8 cellular contexts compared by ENCODE assay signal in genomic region chr15:96358006-96358794, GRCh38. TPM values are rescaled to one million over a fixed set of nuclear protein-coding genes. Genes with fewer than 3 reads are reported as not detected.
A peak's percentile ranks its signal among the peaks of the same experiment; 100 is the strongest.
DNase-seq lines count a peak whose midpoint lies in the region; ATAC-seq, FAIRE-seq and TF ChIP-seq lines count a peak whose summit lies in the region.

No MANE protein-coding gene starts in this region.

- TF ChIP-seq POLR2A in NB4 (IDR thresholded peaks at IDR 0.05; ENCODE audit: extremely low read depth, insufficient read length) = no peak

- no peak for TF ChIP-seq CTCF in NB4 (IDR thresholded peaks at IDR 0.05; ENCODE audit: low read depth, low read length)
- TF ChIP-seq CTCF in osteoblast (IDR thresholded peaks at IDR 0.05; ENCODE audit: extremely low read depth, low read depth, low read length) = no peak
- TF ChIP-seq CTCF in pancreas (IDR thresholded peaks at IDR 0.05) = no peak

- H3K27ac ChIP-seq in CD8-positive, alpha-beta memory T cell (ENCODE audit: low read depth, low read length) = no peak overlapping the region
- H3K27ac ChIP-seq in osteoblast (ENCODE audit: low read depth, low read length) = no peak overlapping the region
- peak overlapping the region in 1 of 4 donors; percentile 1 for H3K27ac ChIP-seq in pancreas
- no peak overlapping the region for H3K27ac ChIP-seq in aorta (ENCODE audit: low read depth in 1 of 2, low read length in 2 of 2)

- H3K4me1 ChIP-seq in CD8-positive, alpha-beta memory T cell (ENCODE audit: insufficient read depth, low read length) = peaks cover 23% of the 10 kb centered on the region
- H3K4me1 ChIP-seq in endocrine pancreas (ENCODE audit: control insufficient read depth, insufficient read depth, low read length) = no peaks in the 10 kb centered on the region
- peaks cover 15% of the 10 kb centered on the region for H3K4me1 ChIP-seq in osteoblast (ENCODE audit: insufficient read depth, low read length)
- no peaks in the 10 kb centered on the region for H3K4me1 ChIP-seq in pancreas
- no peaks in the 10 kb centered on the region for H3K4me1 ChIP-seq in aorta (ENCODE audit: control insufficient read depth in 1 of 2, insufficient read depth in 2 of 2, low read length in 2 of 2)

- intact Hi-C loops in pancreas (cut with DNase I) (loop anchor here in 2 of 3 donors (10.0 kb wide), 2 partner anchors 877 to 1397 kb away; no protein-coding TSS in a partner anchor), head of caudate nucleus (cut with DNase I) (loop anchor here (10.0 kb wide), 2 partner anchors 877 to 1397 kb away; no protein-coding TSS in a partner anchor), aorta (cut with DNase I) (loop anchor here in 1 of 2 donors (5.0 to 10.0 kb wide), 2 partner anchors 49 to 1193 kb away; no protein-coding TSS in a partner anchor)

- no peak for ATAC-seq in pancreas
- no peak for ATAC-seq in aorta (ENCODE audit: low FRiP score)
- no peak for ATAC-seq in HG02763 (IDR thresholded peaks at IDR 0.05; ENCODE audit: unreplicated experiment)

- H3K4me3 Mint-ChIP-seq in CD8-positive, alpha-beta memory T cell = peak overlapping the region; percentile 81 to 97 (median 86)

- peak overlapping the region; percentile 81 for H2AFZ ChIP-seq in osteoblast (ENCODE audit: low read length)

- peaks cover 0 to 1% (median 0%) of the 10 kb centered on the region in 3 donors for H3K36me3 Mint-ChIP-seq in CD8-positive, alpha-beta memory T cell

- no peaks in the 10 kb centered on the region for H3K9me3 ChIP-seq in CD8-positive, alpha-beta memory T cell (ENCODE audit: low read length)
- no peaks in the 10 kb centered on the region for H3K9me3 ChIP-seq in endocrine pancreas (ENCODE audit: control insufficient read depth, low read length)
- H3K9me3 ChIP-seq in osteoblast (ENCODE audit: low read depth, low read length) = no peaks in the 10 kb centered on the region
- no peaks in the 10 kb centered on the region for H3K9me3 ChIP-seq in pancreas
- H3K9me3 ChIP-seq in aorta (ENCODE audit: control insufficient read depth, low read length) = no peaks in the 10 kb centered on the region

- peaks cover 0 to 19% (median 14%) of the 10 kb centered on the region in 5 donors for H3K9me3 Mint-ChIP-seq in CD8-positive, alpha-beta memory T cell

- no peak overlapping the region for H3K9ac ChIP-seq in endocrine pancreas (ENCODE audit: control insufficient read depth, insufficient read depth, low read length)

- WGBS in pancreas, 2 donors = 70% methylated on average over 31 of the region's 31 CpGs
- 89 to 91% methylated on average over 31 of the region's 31 CpGs for WGBS in aorta, 2 donors

- H3K27ac Mint-ChIP-seq in CD8-positive, alpha-beta memory T cell = peak overlapping the region in 4 of 8 donors; percentile 24 to 63 (median 42)

- peak overlapping the region; percentile 53 for H3K4me3 ChIP-seq in CD8-positive, alpha-beta memory T cell (ENCODE audit: low read length)
- peak overlapping the region; percentile 73 for H3K4me3 ChIP-seq in NB4 (ENCODE audit: low read depth, low read length)
- H3K4me3 ChIP-seq in endocrine pancreas (ENCODE audit: control insufficient read depth, insufficient read depth, low read length) = peak overlapping the region; percentile 46
- peak overlapping the region; percentile 91 for H3K4me3 ChIP-seq in osteoblast (ENCODE audit: insufficient read depth, low read length)
- H3K4me3 ChIP-seq in pancreas = peak overlapping the region in 1 of 4 donors; percentile 76
- no peak overlapping the region for H3K4me3 ChIP-seq in aorta (ENCODE audit: low read length in 2 of 2)

- no peaks in the 10 kb centered on the region for H4K20me1 ChIP-seq in osteoblast (ENCODE audit: insufficient read depth, low read length)

- DNase-seq in CD8-positive, alpha-beta memory T cell = no peak
- DNase-seq in NB4 (ENCODE audit: low read depth) (no peak), osteoblast (ENCODE audit: insufficient read length, low spot score, missing footprints) (peak; percentile 82), pancreas (no peak), head of caudate nucleus (no peak), aorta (no peak)

- H3K4me1 Mint-ChIP-seq in CD8-positive, alpha-beta memory T cell = peaks cover 22 to 33% (median 29%) of the 10 kb centered on the region in 3 donors

- H3K36me3 ChIP-seq in CD8-positive, alpha-beta memory T cell (ENCODE audit: insufficient read depth, low read length) = no peaks in the 10 kb centered on the region
- H3K36me3 ChIP-seq in endocrine pancreas (ENCODE audit: control insufficient read depth, insufficient read depth, low read length) (peaks cover 3% of the 10 kb centered on the region), osteoblast (ENCODE audit: insufficient read depth, low read length) (no peaks in the 10 kb centered on the region), pancreas (no peaks in the 10 kb centered on the region), aorta (ENCODE audit: control insufficient read depth in 1 of 2, insufficient read depth in 2 of 2, low read length in 1 of 2) (no peaks in the 10 kb centered on the region)

- FAIRE-seq in pancreas (lab: Jason Lieb, UNC) = no peak

- POLR2A ChIA-PET in CD8-positive, alpha-beta memory T cell (lab: Charles Lee) = no interaction called here

- H3K4me2 ChIP-seq in osteoblast (ENCODE audit: insufficient read depth, low read length) = peak overlapping the region; percentile 87

- H3K79me2 ChIP-seq in osteoblast (ENCODE audit: insufficient read depth, low read length) = peaks cover 4% of the 10 kb centered on the region

- CTCF ChIA-PET in CD8-positive, alpha-beta memory T cell (lab: Charles Lee) = interaction anchor here (0.8 kb wide), 1 partner anchor 23 kb away, joined by 3 read pairs; no protein-coding TSS in a partner anchor

- H3K27me3 Mint-ChIP-seq in CD8-positive, alpha-beta memory T cell = peaks cover 51 to 53% of the 10 kb centered on the region in 2 donors

- peaks cover 66% of the 10 kb centered on the region for H3K27me3 ChIP-seq in CD8-positive, alpha-beta memory T cell (ENCODE audit: insufficient read depth, low read length, poor library complexity, severe bottlenecking)
- H3K27me3 ChIP-seq in endocrine pancreas (ENCODE audit: control insufficient read depth, insufficient read depth, low read length) (peaks cover 10% of the 10 kb centered on the region), osteoblast (ENCODE audit: insufficient read depth, low read length) (peaks cover 46% of the 10 kb centered on the region), pancreas (peaks cover 0 to 42% (median 3%) of the 10 kb centered on the region in 4 donors), aorta (ENCODE audit: control insufficient read depth in 1 of 2, insufficient read depth in 2 of 2, low read length in 1 of 2) (no peaks in the 10 kb centered on the region)

RNA-seq across cellular contexts. Expression of gene NR2F2, which starts 27.7 kb away (rescaled TPM):
- total RNA-seq in CD8-positive, alpha-beta memory T cell = not detected
- not detected for polyA plus RNA-seq in CD8-positive, alpha-beta memory T cell
- 13.0 and 14.5 TPM in 2 replicates for total RNA-seq in osteoblast
- total RNA-seq in pancreas = 10 to 100 TPM in 4 of 6 donors, 1 to 10 TPM in 2; 8.3 to 25.6 (median 14.0) TPM
- 10 to 100 TPM in 1 of 2 donors, 1 to 10 TPM in 1; 7.0 to 16.2 TPM for polyA plus RNA-seq in pancreas
- 100 to 1,000 TPM; 102 to 132 TPM for total RNA-seq in aorta
- 100 to 1,000 TPM in 1 of 2 donors, 10 to 100 TPM in 1; 26.0 to 115 TPM for polyA plus RNA-seq in aorta

Comparison
In these comparisons a context has a peak if more than half of its experiments do, and no peak if none do; other contexts are left out.
1. H3K4me3 ChIP-seq: peak in CD8-positive, alpha-beta memory T cell (single experiment), NB4 (single experiment), endocrine pancreas (single experiment) and osteoblast (single experiment); none in aorta (0 of 2).
2. RNA of gene NR2F2, which starts 27.7 kb away (total RNA-seq): 102 to 132 TPM in aorta, 8.3 to 25.6 TPM in pancreas and 13.0 to 14.5 TPM in osteoblast; not detected in CD8-positive, alpha-beta memory T cell; every median in the first group is over 4 times any median in the second.